In the genomic region with DNA sequence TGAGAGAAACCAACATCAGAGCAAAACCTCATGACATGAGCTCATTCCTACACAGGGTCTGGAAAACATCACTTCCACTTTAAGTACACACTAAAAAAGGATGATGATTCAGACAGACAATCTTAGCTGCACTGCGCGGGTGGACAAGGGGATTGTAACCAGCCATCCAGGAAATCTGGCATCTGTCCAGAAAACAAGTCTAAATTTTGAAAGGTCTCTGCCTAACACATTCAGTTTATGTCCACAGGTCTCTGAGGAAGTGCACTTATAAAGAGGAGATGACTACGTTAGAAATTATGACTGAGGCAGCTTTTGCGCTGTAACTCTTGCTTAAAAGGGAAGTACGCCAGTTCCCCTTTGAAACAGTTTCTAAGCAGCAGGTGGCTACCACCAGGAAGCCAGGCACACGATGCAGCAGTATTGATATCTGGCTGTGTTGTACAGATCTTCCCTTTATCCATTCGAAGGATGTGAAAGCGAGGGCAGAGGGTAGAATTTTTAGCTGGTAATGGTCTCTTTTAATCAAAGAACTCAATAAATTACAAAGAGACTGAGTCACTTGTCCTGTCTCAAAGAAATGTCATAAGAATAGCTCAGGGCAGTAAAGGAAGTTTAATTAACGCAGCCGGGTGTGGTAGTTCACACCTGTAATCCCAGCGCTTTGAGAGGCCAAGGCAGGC, we compare ENCODE assay signal across 8 cellular contexts.
DNase-seq lines count a peak whose midpoint lies in the region; ATAC-seq, FAIRE-seq and TF ChIP-seq lines count a peak whose summit lies in the region.

No MANE protein-coding gene starts in this region.

- ATAC-seq in GM18502 (IDR thresholded peaks at IDR 0.05; ENCODE audit: poor library complexity, unreplicated experiment), result peak; percentile 87
- ATAC-seq in HG03066 (IDR thresholded peaks at IDR 0.05; ENCODE audit: low read depth, unreplicated experiment), result peak; percentile 70

- WGBS in mesenchymal stem cell, result 4% methylated on average over 9 of the region's 11 CpGs

- H3K36me3 ChIP-seq in OCI-LY3 (replicated peaks; ENCODE audit: low read depth, low read length) (no peaks in the 10 kb centered on the region), bronchial epithelial cell (ENCODE audit: control insufficient read depth, insufficient read depth, low read length) (no peaks in the 10 kb centered on the region), mesenchymal stem cell (ENCODE audit: control insufficient read depth in 1 of 2, insufficient read depth in 2 of 2, low read depth in 1 of 2, low read length in 2 of 2) (no peaks in the 10 kb centered on the region), vagina (no peaks in the 10 kb centered on the region)

- peak overlapping the region; percentile 12 for H4K8ac ChIP-seq in mesenchymal stem cell (ENCODE audit: low read length)

- H3K4me2 ChIP-seq in OCI-LY3 (ENCODE audit: low read length) (peak overlapping the region; percentile 57), mesenchymal stem cell (ENCODE audit: low read length, poor library complexity, severe bottlenecking) (peak overlapping the region; percentile 65)

- H3K9ac ChIP-seq in OCI-LY3 (ENCODE audit: low read length), result peak overlapping the region; percentile 41; the same call in 1 of the 2 replicates
- peak overlapping the region; percentile 72 for H3K9ac ChIP-seq in mesenchymal stem cell (ENCODE audit: low read length)

- H2AK5ac ChIP-seq in mesenchymal stem cell (ENCODE audit: low read length, severe bottlenecking), result no peak overlapping the region

- peak overlapping the region in 1 of 2 experiments; percentile 72 for H2BK12ac ChIP-seq in mesenchymal stem cell (ENCODE audit: low read length in 2 of 2)

- no peak for FAIRE-seq in bronchial epithelial cell (lab: Jason Lieb, UNC)

- intact Hi-C loops in vagina (cut with DNase I), result no loop called here

- no peaks in the 10 kb centered on the region for H4K20me1 ChIP-seq in OCI-LY3 (ENCODE audit: insufficient read depth, low read length)

- H2AFZ ChIP-seq in OCI-LY3 (ENCODE audit: low read depth, low read length) (peak overlapping the region; percentile 13; the same call in 1 of the 2 replicates), mesenchymal stem cell (ENCODE audit: low read depth, low read length) (no peak overlapping the region)

- no peak overlapping the region for H3K4ac ChIP-seq in mesenchymal stem cell (ENCODE audit: low read depth in 1 of 2, low read length in 2 of 2)

- TF ChIP-seq POLR2A in vagina (IDR thresholded peaks at IDR 0.05), result no peak

- H3K79me2 ChIP-seq in OCI-LY3 (ENCODE audit: low read length), result no peaks in the 10 kb centered on the region

- H3K27ac ChIP-seq in OCI-LY3 (ENCODE audit: low read length) (peak overlapping the region; percentile 90), mesenchymal stem cell (ENCODE audit: low read length, poor library complexity, severe bottlenecking) (peak overlapping the region; percentile 86), vagina (peak overlapping the region; percentile 77)

- no peak overlapping the region for H3K23ac ChIP-seq in mesenchymal stem cell (ENCODE audit: low read length in 2 of 2)

- no peaks in the 10 kb centered on the region for H3K9me3 ChIP-seq in OCI-LY3 (ENCODE audit: insufficient read depth, low read length)
- H3K9me3 ChIP-seq in mesenchymal stem cell (ENCODE audit: control insufficient read depth, low read length), result no peaks in the 10 kb centered on the region
- H3K9me3 ChIP-seq in vagina, result no peaks in the 10 kb centered on the region

- no peak overlapping the region for H2BK5ac ChIP-seq in mesenchymal stem cell (ENCODE audit: low read depth, low read length, poor library complexity, severe bottlenecking)

- H3K27me3 ChIP-seq in OCI-LY3 (ENCODE audit: low read depth, low read length) (no peaks in the 10 kb centered on the region), bronchial epithelial cell (ENCODE audit: control insufficient read depth, insufficient read depth, low read length) (no peaks in the 10 kb centered on the region), mesenchymal stem cell (ENCODE audit: control insufficient read depth in 1 of 2, insufficient read depth in 1 of 2, low read length in 2 of 2) (no peaks in the 10 kb centered on the region), vagina (no peaks in the 10 kb centered on the region)

- H3K4me1 ChIP-seq in OCI-LY3 (ENCODE audit: low read length) (peaks cover 29% of the 10 kb centered on the region), mesenchymal stem cell (ENCODE audit: control insufficient read depth, insufficient read depth, low read depth, low read length) (peaks cover 2% of the 10 kb centered on the region), vagina (peaks cover 22% of the 10 kb centered on the region)

- H3K4me3 ChIP-seq in AG10803 (ENCODE audit: low read length) (no peak overlapping the region), OCI-LY3 (ENCODE audit: low read length) (peak overlapping the region; percentile 13), bronchial epithelial cell (ENCODE audit: low read depth, low read length) (no peak overlapping the region), mesenchymal stem cell (ENCODE audit: insufficient read depth in 1 of 2, low read depth in 1 of 2, low read length in 2 of 2) (peak overlapping the region in 1 of 2 experiments; percentile 25), vagina (no peak overlapping the region)

- no peak overlapping the region for H4K91ac ChIP-seq in mesenchymal stem cell (ENCODE audit: low read length)

- peak; percentile 81 for DNase-seq in AG10803 (ENCODE audit: low read depth)
- peak; percentile 87 for DNase-seq in bronchial epithelial cell (ENCODE audit: low read depth)
- DNase-seq in mesenchymal stem cell, result peak; percentile 97
- no peak for DNase-seq in vagina (ENCODE audit: extremely low spot score in 2 of 2)
- DNase-seq in HT-29 (ENCODE audit: low spot score), result no peak

- TF ChIP-seq CTCF in AG10803 (conservative IDR thresholded peaks at IDR 0.05; ENCODE audit: low read length) (no peak), OCI-LY3 (IDR thresholded peaks at IDR 0.05; ENCODE audit: low read depth, low read length) (no peak), bronchial epithelial cell (IDR thresholded peaks at IDR 0.05; ENCODE audit: insufficient read depth, low read length, severe bottlenecking) (no peak), vagina (IDR thresholded peaks at IDR 0.05) (no peak)

- peak overlapping the region; percentile 28 to 84 for H3K18ac ChIP-seq in mesenchymal stem cell (ENCODE audit: low read depth in 1 of 2, low read length in 2 of 2)

- no peak overlapping the region for H2BK120ac ChIP-seq in mesenchymal stem cell (ENCODE audit: low read depth, low read length)

- H3K14ac ChIP-seq in mesenchymal stem cell (ENCODE audit: low read length in 2 of 2), result no peak overlapping the region

- H3K79me1 ChIP-seq in mesenchymal stem cell (replicated peaks; ENCODE audit: low read length, poor library complexity, severe bottlenecking), result no peaks in the 10 kb centered on the region

- no peak overlapping the region for H2BK15ac ChIP-seq in mesenchymal stem cell (ENCODE audit: low read depth, poor library complexity, severe bottlenecking)

Comparison
In these comparisons a context has a peak if more than half of its experiments do, and no peak if none do; other contexts are left out.
1. DNase-seq: peak in AG10803 (single experiment), bronchial epithelial cell (single experiment) and mesenchymal stem cell (single experiment); none in vagina (0 of 2) and HT-29 (single experiment).
2. Peak in every context shown above with its lines, with median percentiles within 50 percentile points of each other: H3K27ac ChIP-seq.